In genomic region chr11:45366196-45366595, GRCh38 we compare ENCODE assay signal across 1 cellular context.
TF ChIP-seq lines count a peak whose summit lies in the region.

No MANE protein-coding gene starts in this region.

TF ChIP-seq in GM23338, 12 proteins besides CTCF, POLR2A, EP300 and RAD21 (continued from another document):
- TF ChIP-seq ZNF462 (CRISPR knock-in tag; IDR thresholded peaks at IDR 0.05) (no peak), REST (IDR thresholded peaks at IDR 0.05; ENCODE audit: unreplicated experiment) (no peak), JUNB (IDR thresholded peaks at IDR 0.05; ENCODE audit: unreplicated experiment) (no peak), EZH2phosphoT487 (IDR thresholded peaks at IDR 0.05; ENCODE audit: unreplicated experiment) (no peak), NANOG (IDR thresholded peaks at IDR 0.05; ENCODE audit: borderline replicate concordance) (no peak)
TF ChIP-seq in GM23338: peak in this region for 0.
